In genomic region chr1:221573727-221574126, GRCh38 we compare ENCODE assay signal across 1 cellular context.
A peak's percentile ranks its signal among the peaks of the same experiment; 100 is the strongest.
TF ChIP-seq lines count a peak whose summit lies in the region.

No MANE protein-coding gene starts in this region.

TF ChIP-seq in K562, 482 proteins besides CTCF, POLR2A, EP300 and RAD21:
- TF ChIP-seq TSHZ1 (CRISPR knock-in tag; IDR thresholded peaks at IDR 0.05) = no peak
- peak; percentile 63 for TF ChIP-seq CEBPB (tag; IDR thresholded peaks at IDR 0.05)
TF ChIP-seq in K562: peak in this region for 1.
